In the genomic region with DNA sequence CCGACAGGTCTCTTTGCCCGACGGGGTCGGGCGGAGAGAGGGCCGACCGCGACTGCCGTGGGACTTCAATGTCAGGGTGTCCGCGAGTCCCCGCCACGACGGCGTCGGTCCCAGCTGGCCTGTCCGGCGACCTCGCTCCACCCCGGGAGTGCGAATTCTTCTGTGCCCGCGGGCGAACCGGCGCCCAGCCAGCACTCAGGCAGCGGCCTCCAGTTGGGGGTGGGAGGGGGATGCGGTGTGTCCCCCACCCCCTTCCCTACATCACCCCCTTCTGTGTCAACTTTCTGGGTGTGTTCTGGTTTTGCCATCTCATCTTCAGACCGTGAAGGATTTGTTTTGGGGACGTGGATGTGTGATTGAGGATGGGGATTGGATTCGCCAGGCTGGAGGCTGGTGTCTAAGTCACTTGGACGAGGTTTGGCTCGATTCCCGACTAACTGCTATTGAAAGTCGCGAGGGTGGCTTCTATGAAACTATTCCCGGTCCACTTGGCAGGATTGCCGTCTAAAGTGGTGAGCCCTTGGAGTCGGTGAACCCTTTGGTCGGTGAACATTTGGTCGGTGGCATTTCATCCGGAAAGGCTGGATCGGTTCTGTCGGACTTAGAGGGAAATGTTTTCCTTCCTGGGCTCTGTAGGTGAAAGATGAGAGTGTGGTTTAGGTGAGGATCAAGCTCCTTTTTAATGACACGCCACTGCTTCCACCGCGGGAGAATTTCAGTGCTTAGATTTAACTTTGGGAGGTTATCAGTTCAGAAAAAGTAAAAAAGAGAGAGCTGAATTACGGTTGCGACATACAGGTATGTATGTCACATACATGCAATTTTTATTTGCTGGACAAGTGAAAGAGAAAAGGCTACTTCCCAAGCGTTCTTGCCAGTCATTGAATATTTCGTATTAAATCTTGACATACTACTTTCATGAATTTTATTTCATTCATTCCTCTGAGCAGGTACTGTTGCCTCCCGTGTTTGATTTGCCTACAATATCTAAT, we compare ENCODE assay signal across 8 cellular contexts. TPM values are rescaled to one million over a fixed set of nuclear protein-coding genes. Genes with fewer than 3 reads are reported as not detected.
DNase-seq lines count a peak whose midpoint lies in the region; ATAC-seq lines count a peak whose summit lies in the region.

No MANE protein-coding gene starts in this region.

- peak; percentile 38 for ATAC-seq in GM21528 (IDR thresholded peaks at IDR 0.05; ENCODE audit: low FRiP score, unreplicated experiment)
- ATAC-seq in activated T-cell treated with anti-CD3 and anti-CD28 coated beads, Interleukin-2, amount 50 U/mL, for 4 hours, result peak; percentile 21 to 26

- H3K4me1 Mint-ChIP-seq in activated T-cell treated with anti-CD3 and anti-CD28 coated beads, Interleukin-2, amount 50 U/mL, for 4 hours (ENCODE audit: low read depth), result peaks cover 44% of the 10 kb centered on the region

- no peaks in the 10 kb centered on the region for H3K36me3 ChIP-seq in KOPT-K1 (ENCODE audit: insufficient read depth, low read length)
- H3K36me3 ChIP-seq in neuron (ENCODE audit: insufficient read depth, low read length), result no peaks in the 10 kb centered on the region

- H3K27me3 Mint-ChIP-seq in activated T-cell treated with anti-CD3 and anti-CD28 coated beads, Interleukin-2, amount 50 U/mL, for 4 hours (ENCODE audit: low read depth), result peaks cover 5% of the 10 kb centered on the region

- H3K36me3 Mint-ChIP-seq in activated T-cell treated with anti-CD3 and anti-CD28 coated beads, Interleukin-2, amount 50 U/mL, for 4 hours (ENCODE audit: insufficient read depth), result no peaks in the 10 kb centered on the region

- H3K4me1 ChIP-seq in neuron (ENCODE audit: insufficient read depth, low read length), result peaks cover 27% of the 10 kb centered on the region

- no peaks in the 10 kb centered on the region for H3K27me3 ChIP-seq in neuron (ENCODE audit: insufficient read depth, low read length)

- H2AFZ ChIP-seq in neuron (ENCODE audit: low read depth, low read length), result peak overlapping the region; percentile 87

- H3K9me3 ChIP-seq in KOPT-K1 (ENCODE audit: insufficient read depth, low read length, poor library complexity, severe bottlenecking) (no peaks in the 10 kb centered on the region), neuron (ENCODE audit: low read length) (no peaks in the 10 kb centered on the region)

- no peak overlapping the region for H3K4me3 Mint-ChIP-seq in activated T-cell treated with anti-CD3 and anti-CD28 coated beads, Interleukin-2, amount 50 U/mL, for 4 hours

- no peaks in the 10 kb centered on the region for H3K9me3 Mint-ChIP-seq in activated T-cell treated with anti-CD3 and anti-CD28 coated beads, Interleukin-2, amount 50 U/mL, for 4 hours

- peak overlapping the region; percentile 80 for H3K27ac ChIP-seq in KOPT-K1 (ENCODE audit: low read depth, low read length, poor library complexity, severe bottlenecking)

- DNase-seq in DMS 273 (lab: John Stamatoyannopoulos, UW; ENCODE audit: unreplicated experiment), result peak; percentile 78
- no peak for DNase-seq in DMS 273 treated with DMSO at 0.1 percent for 48 hours (lab: John Stamatoyannopoulos, UW)
- DNase-seq in activated T-cell treated with anti-CD3 and anti-CD28 coated beads, Interleukin-2, amount 50 U/mL, for 4 hours, result peak; percentile 5
- DNase-seq in foreskin melanocyte, result peak; percentile 45
- no peak for DNase-seq in amniotic stem cell (lab: John Stamatoyannopoulos, UW)

- peak overlapping the region; percentile 79 for H3K4me3 ChIP-seq in neuron (ENCODE audit: low read length)

RNA-seq across cellular contexts. Expression of a gene that starts 0.8 kb away (rescaled TPM):
- total RNA-seq in activated T-cell treated with anti-CD3 and anti-CD28 coated beads, Interleukin-2, amount 50 U/mL, for 4 hours, result 100 to 1,000 TPM in 1 of 3 donors, 10 to 100 TPM in 2; 43.9 to 127 (median 72.6) TPM

Comparison
In these comparisons a context has a peak if more than half of its experiments do, and no peak if none do; other contexts are left out.
1. DNase-seq: peak in DMS 273 (single experiment), activated T-cell treated with anti-CD3 and anti-CD28 coated beads, Interleukin-2, amount 50 U/mL, for 4 hours (single experiment) and foreskin melanocyte (single experiment); none in DMS 273 treated with DMSO at 0.1 percent for 48 hours (single experiment) and amniotic stem cell (single experiment).